ENCODE assay signal across 20 cellular contexts in genomic region chr17:72520665-72521303, GRCh38.
DNase-seq lines count a peak whose midpoint lies in the region; ATAC-seq and TF ChIP-seq lines count a peak whose summit lies in the region.
"Had no signal": no experiment of that assay in that cellular context is flagged by ENCODE, and none has a peak within 500 bp of the region (broad histone marks: within the 10 kb centered on the region; RNA-seq: fewer than 3 reads in every experiment).

No MANE protein-coding gene starts in this region.

- H3K27me3 Mint-ChIP-seq in activated CD4-positive, alpha-beta memory T cell treated with anti-CD3 and anti-CD28 coated beads, Interleukin-2, amount 10 ng/mL, durations not matched to agents 7 days and 5 days, result peaks cover 2% of the 10 kb centered on the region
- H3K27me3 Mint-ChIP-seq: type B pancreatic cell had no signal

- H3K9me3 Mint-ChIP-seq in activated CD4-positive, alpha-beta memory T cell treated with anti-CD3 and anti-CD28 coated beads, Interleukin-2, amount 10 ng/mL, durations not matched to agents 7 days and 5 days, result no peaks in the 10 kb centered on the region
- H3K9me3 Mint-ChIP-seq: activated CD4-positive, alpha-beta memory T cell treated with anti-CD3 and anti-CD28 coated beads for 36 hours; activated naive CD4-positive, alpha-beta T cell treated with anti-CD3 and anti-CD28 coated beads, Interleukin-2, amount 10 ng/mL, durations not matched to agents 7 days and 5 days; activated T-cell treated with anti-CD3 and anti-CD28 coated beads, Interleukin-2, amount 50 U/mL, for 4 hours; type B pancreatic cell had no signal

- WGBS in sigmoid colon, 2 donors, result 25 to 70% methylated on average over 7 of the region's 7 CpGs

- CTCF ChIA-PET in activated CD4-positive, alpha-beta memory T cell treated with anti-CD3 and anti-CD28 coated beads, Interleukin-2, amount 10 ng/mL, durations not matched to agents 7 days and 5 days (lab: Charles Lee), result no interaction called here

- no peak for TF ChIP-seq POLR2A in sigmoid colon (IDR thresholded peaks at IDR 0.05)

- TF ChIP-seq EP300 in sigmoid colon (IDR thresholded peaks at IDR 0.05), result no peak

- H3K4me3 ChIP-seq in osteoblast (ENCODE audit: insufficient read depth, low read length) (no peak overlapping the region), sigmoid colon (no peak overlapping the region)

- H3K4me1 ChIP-seq in osteoblast (ENCODE audit: insufficient read depth, low read length), result peaks cover 15% of the 10 kb centered on the region
- H3K4me1 ChIP-seq in sigmoid colon, result no peaks in the 10 kb centered on the region

- H3K36me3 ChIP-seq in osteoblast (ENCODE audit: insufficient read depth, low read length) (no peaks in the 10 kb centered on the region), sigmoid colon (no peaks in the 10 kb centered on the region)
- H3K36me3 ChIP-seq: WERI-Rb-1 had no signal

- no peak overlapping the region for H3K4me3 Mint-ChIP-seq in activated CD4-positive, alpha-beta memory T cell treated with anti-CD3 and anti-CD28 coated beads, Interleukin-2, amount 10 ng/mL, durations not matched to agents 7 days and 5 days
- H3K4me3 Mint-ChIP-seq: activated CD4-positive, alpha-beta memory T cell treated with anti-CD3 and anti-CD28 coated beads for 36 hours; activated naive CD4-positive, alpha-beta T cell treated with anti-CD3 and anti-CD28 coated beads, Interleukin-2, amount 10 ng/mL, durations not matched to agents 7 days and 5 days; activated T-cell treated with anti-CD3 and anti-CD28 coated beads, Interleukin-2, amount 50 U/mL, for 4 hours; type B pancreatic cell had no signal

- H4K20me1 ChIP-seq in osteoblast (ENCODE audit: insufficient read depth, low read length), result no peaks in the 10 kb centered on the region

- H3K79me2 ChIP-seq in osteoblast (ENCODE audit: insufficient read depth, low read length), result peaks cover 20% of the 10 kb centered on the region

- intact Hi-C loops in sigmoid colon (cut with DNase I), result no loop called here

- no peak overlapping the region for H3K27ac Mint-ChIP-seq in activated CD4-positive, alpha-beta memory T cell treated with anti-CD3 and anti-CD28 coated beads, Interleukin-2, amount 10 ng/mL, durations not matched to agents 7 days and 5 days
- H3K27ac Mint-ChIP-seq: activated CD4-positive, alpha-beta memory T cell treated with anti-CD3 and anti-CD28 coated beads for 36 hours; activated naive CD4-positive, alpha-beta T cell treated with anti-CD3 and anti-CD28 coated beads, Interleukin-2, amount 10 ng/mL, durations not matched to agents 7 days and 5 days; type B pancreatic cell had no signal

- no peaks in the 10 kb centered on the region for H3K9me3 ChIP-seq in osteoblast (ENCODE audit: low read depth, low read length)
- no peaks in the 10 kb centered on the region for H3K9me3 ChIP-seq in sigmoid colon

- H3K27ac ChIP-seq in osteoblast (ENCODE audit: low read depth, low read length) (no peak overlapping the region), sigmoid colon (no peak overlapping the region)
- H3K27ac ChIP-seq: WERI-Rb-1 had no signal

- TF ChIP-seq CTCF in osteoblast (IDR thresholded peaks at IDR 0.05; ENCODE audit: extremely low read depth, low read depth, low read length) (no peak), sigmoid colon (IDR thresholded peaks at IDR 0.05) (no peak)

- DNase-seq in OCI-M1 (lab: John Stamatoyannopoulos, UW) (peak; percentile 25), osteoblast (ENCODE audit: insufficient read length, low spot score, missing footprints) (no peak), NCI-H2107 (lab: John Stamatoyannopoulos, UW) (no peak), NCI-H2227 treated with DMSO at 0.1 percent for 48 hours (lab: John Stamatoyannopoulos, UW) (no peak), sigmoid colon (no peak)
- DNase-seq in activated CD4-positive, alpha-beta memory T cell treated with anti-CD3 and anti-CD28 coated beads, Interleukin-2, amount 10 ng/mL, durations not matched to agents 7 days and 5 days, result no peak
- DNase-seq: activated CD4-positive, alpha-beta memory T cell treated with anti-CD3 and anti-CD28 coated beads for 36 hours; activated naive CD4-positive, alpha-beta T cell treated with anti-CD3 and anti-CD28 coated beads, Interleukin-2, amount 10 ng/mL, durations not matched to agents 7 days and 5 days; activated T-cell treated with anti-CD3 and anti-CD28 coated beads, Interleukin-2, amount 50 U/mL, for 4 hours; aorta; DMS79; NCI-H1436; NCI-H2171; NCI-H69; stimulated activated naive CD4-positive, alpha-beta T cell treated with Interleukin-2 at 50 U/mL for 16 hours; WERI-Rb-1 had no signal

- POLR2A ChIA-PET in activated CD4-positive, alpha-beta memory T cell treated with anti-CD3 and anti-CD28 coated beads, Interleukin-2, amount 10 ng/mL, durations not matched to agents 7 days and 5 days (lab: Charles Lee), result no interaction called here

- H3K36me3 Mint-ChIP-seq in activated CD4-positive, alpha-beta memory T cell treated with anti-CD3 and anti-CD28 coated beads, Interleukin-2, amount 10 ng/mL, durations not matched to agents 7 days and 5 days (ENCODE audit: low read depth), result no peaks in the 10 kb centered on the region
- H3K36me3 Mint-ChIP-seq: activated CD4-positive, alpha-beta memory T cell treated with anti-CD3 and anti-CD28 coated beads for 36 hours; activated naive CD4-positive, alpha-beta T cell treated with anti-CD3 and anti-CD28 coated beads, Interleukin-2, amount 10 ng/mL, durations not matched to agents 7 days and 5 days; type B pancreatic cell had no signal

- no peak overlapping the region for H2AFZ ChIP-seq in osteoblast (ENCODE audit: low read length)

- H3K27me3 ChIP-seq in osteoblast (ENCODE audit: insufficient read depth, low read length) (no peaks in the 10 kb centered on the region), sigmoid colon (no peaks in the 10 kb centered on the region)

- no peaks in the 10 kb centered on the region for H3K4me1 Mint-ChIP-seq in activated CD4-positive, alpha-beta memory T cell treated with anti-CD3 and anti-CD28 coated beads, Interleukin-2, amount 10 ng/mL, durations not matched to agents 7 days and 5 days
- H3K4me1 Mint-ChIP-seq: activated naive CD4-positive, alpha-beta T cell treated with anti-CD3 and anti-CD28 coated beads, Interleukin-2, amount 10 ng/mL, durations not matched to agents 7 days and 5 days had no signal

- ATAC-seq in GM18517 (IDR thresholded peaks at IDR 0.05; ENCODE audit: unreplicated experiment) (peak; percentile 69), HG02798 (IDR thresholded peaks at IDR 0.05; ENCODE audit: poor library complexity, unreplicated experiment) (peak; percentile 54)
- ATAC-seq: activated T-cell treated with anti-CD3 and anti-CD28 coated beads, Interleukin-2, amount 50 U/mL, for 4 hours; sciatic nerve had no signal

- H3K4me2 ChIP-seq in osteoblast (ENCODE audit: insufficient read depth, low read length), result peak overlapping the region; percentile 30
